In the genomic region with DNA sequence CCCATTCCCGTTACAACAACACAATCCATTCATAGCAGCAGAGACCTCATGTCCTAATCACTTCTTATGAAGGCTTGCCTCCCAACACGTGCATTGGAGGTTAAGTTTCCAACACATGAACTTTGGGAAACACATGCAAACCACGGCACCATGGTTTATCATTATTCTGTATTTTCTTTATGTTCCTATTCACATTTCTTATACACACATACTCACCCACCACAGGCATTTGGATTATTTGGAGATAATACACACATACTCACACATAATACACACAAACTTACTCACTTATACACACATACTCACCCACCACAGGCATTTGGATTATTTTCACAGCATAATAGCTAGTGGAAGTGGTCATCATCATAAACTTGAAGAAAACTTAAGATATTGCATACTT, we compare ENCODE assay signal across 1 cellular context.
TF ChIP-seq lines count a peak whose summit lies in the region.

No MANE protein-coding gene starts in this region.

TF ChIP-seq in IMR-90, 13 proteins besides CTCF, POLR2A, EP300 and RAD21 (continued from another document):
- TF ChIP-seq BHLHE40 (IDR thresholded peaks at IDR 0.05; ENCODE audit: low read depth, low read length), result peak; percentile 92
- 0 out of 2 replicates have a peak, but pooled peaks have one; percentile 58 for TF ChIP-seq MXI1 (IDR thresholded peaks at IDR 0.05; ENCODE audit: borderline replicate concordance, low read depth, low read length)
